In the genomic region with DNA sequence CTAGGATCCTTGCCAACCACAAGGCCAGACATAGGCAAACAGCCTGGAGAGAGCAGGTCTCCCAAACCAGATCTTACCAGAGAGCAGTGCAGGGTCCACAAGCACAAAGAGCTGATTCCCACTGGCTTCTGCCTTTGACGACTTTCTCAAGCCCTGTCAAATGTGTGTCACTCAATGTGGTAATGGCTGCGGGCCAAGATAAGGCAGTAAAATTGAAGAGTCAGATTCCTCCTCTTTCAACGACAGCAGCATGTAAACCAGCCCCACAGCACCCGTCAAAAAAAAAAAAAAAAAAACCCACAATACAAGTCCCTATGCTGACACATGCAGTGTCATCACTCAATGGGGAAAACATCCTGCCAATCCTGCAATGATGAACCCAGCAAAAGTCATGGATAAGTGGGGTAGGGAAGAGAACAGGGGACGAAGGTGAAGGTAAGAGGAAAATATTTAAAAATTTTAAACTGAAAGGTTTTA, we compare ENCODE assay signal across 1 cellular context.
TF ChIP-seq lines count a peak whose summit lies in the region.

A gene with protein sequence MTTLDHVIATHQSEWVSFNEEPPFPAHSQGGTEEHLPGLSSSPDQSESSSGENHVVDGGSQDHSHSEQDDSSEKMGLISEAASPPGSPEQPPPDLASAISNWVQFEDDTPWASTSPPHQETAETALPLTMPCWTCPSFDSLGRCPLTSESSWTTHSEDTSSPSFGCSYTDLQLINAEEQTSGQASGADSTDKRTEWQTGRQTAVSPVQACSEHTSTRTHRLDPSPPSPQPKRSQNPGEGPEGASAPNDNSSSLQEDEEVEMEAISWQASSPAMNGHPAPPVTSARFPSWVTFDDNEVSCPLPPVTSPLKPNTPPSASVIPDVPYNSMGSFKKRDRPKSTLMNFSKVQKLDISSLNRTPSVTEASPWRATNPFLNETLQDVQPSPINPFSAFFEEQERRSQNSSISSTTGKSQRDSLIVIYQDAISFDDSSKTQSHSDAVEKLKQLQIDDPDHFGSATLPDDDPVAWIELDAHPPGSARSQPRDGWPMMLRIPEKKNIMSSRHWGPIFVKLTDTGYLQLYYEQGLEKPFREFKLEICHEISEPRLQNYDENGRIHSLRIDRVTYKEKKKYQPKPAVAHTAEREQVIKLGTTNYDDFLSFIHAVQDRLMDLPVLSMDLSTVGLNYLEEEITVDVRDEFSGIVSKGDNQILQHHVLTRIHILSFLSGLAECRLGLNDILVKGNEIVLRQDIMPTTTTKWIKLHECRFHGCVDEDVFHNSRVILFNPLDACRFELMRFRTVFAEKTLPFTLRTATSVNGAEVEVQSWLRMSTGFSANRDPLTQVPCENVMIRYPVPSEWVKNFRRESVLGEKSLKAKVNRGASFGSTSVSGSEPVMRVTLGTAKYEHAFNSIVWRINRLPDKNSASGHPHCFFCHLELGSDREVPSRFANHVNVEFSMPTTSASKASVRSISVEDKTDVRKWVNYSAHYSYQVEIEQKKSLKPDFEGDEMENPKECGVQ (minus strand): TSS at position 123 of the 477 bp plus-strand sequence. CDS start 1,942 bp downstream, outside the sequence.

TF ChIP-seq in WTC11, 78 proteins besides CTCF, POLR2A, EP300 and RAD21 (continued from another document):
- no peak for TF ChIP-seq RORB (CRISPR knock-in tag; IDR thresholded peaks at IDR 0.05)
- TF ChIP-seq, protein P1, sequence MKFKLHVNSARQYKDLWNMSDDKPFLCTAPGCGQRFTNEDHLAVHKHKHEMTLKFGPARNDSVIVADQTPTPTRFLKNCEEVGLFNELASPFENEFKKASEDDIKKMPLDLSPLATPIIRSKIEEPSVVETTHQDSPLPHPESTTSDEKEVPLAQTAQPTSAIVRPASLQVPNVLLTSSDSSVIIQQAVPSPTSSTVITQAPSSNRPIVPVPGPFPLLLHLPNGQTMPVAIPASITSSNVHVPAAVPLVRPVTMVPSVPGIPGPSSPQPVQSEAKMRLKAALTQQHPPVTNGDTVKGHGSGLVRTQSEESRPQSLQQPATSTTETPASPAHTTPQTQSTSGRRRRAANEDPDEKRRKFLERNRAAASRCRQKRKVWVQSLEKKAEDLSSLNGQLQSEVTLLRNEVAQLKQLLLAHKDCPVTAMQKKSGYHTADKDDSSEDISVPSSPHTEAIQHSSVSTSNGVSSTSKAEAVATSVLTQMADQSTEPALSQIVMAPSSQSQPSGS (CRISPR knock-in tag; IDR thresholded peaks at IDR 0.05; ENCODE audit: borderline replicate concordance, low read depth): no peak
- no peak for TF ChIP-seq NR3C1 (CRISPR knock-in tag; conservative IDR thresholded peaks at IDR 0.05; ENCODE audit: low read depth)
- no peak for TF ChIP-seq ZNF138 (CRISPR knock-in tag; conservative IDR thresholded peaks at IDR 0.05)
- TF ChIP-seq, protein P2, sequence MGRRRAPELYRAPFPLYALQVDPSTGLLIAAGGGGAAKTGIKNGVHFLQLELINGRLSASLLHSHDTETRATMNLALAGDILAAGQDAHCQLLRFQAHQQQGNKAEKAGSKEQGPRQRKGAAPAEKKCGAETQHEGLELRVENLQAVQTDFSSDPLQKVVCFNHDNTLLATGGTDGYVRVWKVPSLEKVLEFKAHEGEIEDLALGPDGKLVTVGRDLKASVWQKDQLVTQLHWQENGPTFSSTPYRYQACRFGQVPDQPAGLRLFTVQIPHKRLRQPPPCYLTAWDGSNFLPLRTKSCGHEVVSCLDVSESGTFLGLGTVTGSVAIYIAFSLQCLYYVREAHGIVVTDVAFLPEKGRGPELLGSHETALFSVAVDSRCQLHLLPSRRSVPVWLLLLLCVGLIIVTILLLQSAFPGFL (CRISPR knock-in tag; IDR thresholded peaks at IDR 0.05; ENCODE audit: borderline replicate concordance): no peak
- no peak for TF ChIP-seq KAT7 (CRISPR knock-in tag; IDR thresholded peaks at IDR 0.05; ENCODE audit: borderline replicate concordance)
TF ChIP-seq in WTC11: peak in this region for 0.
